1 cellular context compared by ENCODE assay signal in the genomic region with DNA sequence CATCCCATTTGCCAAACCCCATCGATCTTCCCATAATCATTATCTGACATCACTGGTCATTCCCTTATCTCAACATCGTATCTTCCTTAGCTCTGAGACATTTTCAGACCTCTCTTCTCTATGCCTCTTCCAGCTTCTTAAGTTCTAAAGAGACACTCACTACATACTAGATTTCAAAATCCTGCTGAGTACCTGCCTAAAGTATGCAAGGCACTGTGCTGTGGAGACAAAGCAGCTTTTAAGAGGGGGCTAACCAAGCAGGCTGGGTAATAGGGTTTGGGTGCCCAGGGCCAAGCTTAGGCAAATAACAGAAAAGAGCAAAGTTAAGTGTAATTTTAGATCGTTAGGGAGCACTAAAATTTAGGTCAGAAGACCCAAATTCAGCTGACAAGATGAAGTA.
TF ChIP-seq lines count a peak whose summit lies in the region.

No MANE protein-coding gene starts in this region.

TF ChIP-seq in GM12878, 131 proteins besides CTCF, POLR2A, EP300 and RAD21:
- no peak for TF ChIP-seq CBX5 (IDR thresholded peaks at IDR 0.05; ENCODE audit: low read depth)
- TF ChIP-seq ESRRA (IDR thresholded peaks at IDR 0.05; ENCODE audit: low read length): no peak
- TF ChIP-seq RAD51 (IDR thresholded peaks at IDR 0.05): no peak
- TF ChIP-seq, protein P1, sequence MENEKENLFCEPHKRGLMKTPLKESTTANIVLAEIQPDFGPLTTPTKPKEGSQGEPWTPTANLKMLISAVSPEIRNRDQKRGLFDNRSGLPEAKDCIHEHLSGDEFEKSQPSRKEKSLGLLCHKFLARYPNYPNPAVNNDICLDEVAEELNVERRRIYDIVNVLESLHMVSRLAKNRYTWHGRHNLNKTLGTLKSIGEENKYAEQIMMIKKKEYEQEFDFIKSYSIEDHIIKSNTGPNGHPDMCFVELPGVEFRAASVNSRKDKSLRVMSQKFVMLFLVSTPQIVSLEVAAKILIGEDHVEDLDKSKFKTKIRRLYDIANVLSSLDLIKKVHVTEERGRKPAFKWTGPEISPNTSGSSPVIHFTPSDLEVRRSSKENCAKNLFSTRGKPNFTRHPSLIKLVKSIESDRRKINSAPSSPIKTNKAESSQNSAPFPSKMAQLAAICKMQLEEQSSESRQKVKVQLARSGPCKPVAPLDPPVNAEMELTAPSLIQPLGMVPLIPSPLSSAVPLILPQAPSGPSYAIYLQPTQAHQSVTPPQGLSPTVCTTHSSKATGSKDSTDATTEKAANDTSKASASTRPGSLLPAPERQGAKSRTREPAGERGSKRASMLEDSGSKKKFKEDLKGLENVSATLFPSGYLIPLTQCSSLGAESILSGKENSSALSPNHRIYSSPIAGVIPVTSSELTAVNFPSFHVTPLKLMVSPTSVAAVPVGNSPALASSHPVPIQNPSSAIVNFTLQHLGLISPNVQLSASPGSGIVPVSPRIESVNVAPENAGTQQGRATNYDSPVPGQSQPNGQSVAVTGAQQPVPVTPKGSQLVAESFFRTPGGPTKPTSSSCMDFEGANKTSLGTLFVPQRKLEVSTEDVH (IDR thresholded peaks at IDR 0.05; ENCODE audit: low read depth, partially characterized antibody): no peak
- TF ChIP-seq, protein P2, sequence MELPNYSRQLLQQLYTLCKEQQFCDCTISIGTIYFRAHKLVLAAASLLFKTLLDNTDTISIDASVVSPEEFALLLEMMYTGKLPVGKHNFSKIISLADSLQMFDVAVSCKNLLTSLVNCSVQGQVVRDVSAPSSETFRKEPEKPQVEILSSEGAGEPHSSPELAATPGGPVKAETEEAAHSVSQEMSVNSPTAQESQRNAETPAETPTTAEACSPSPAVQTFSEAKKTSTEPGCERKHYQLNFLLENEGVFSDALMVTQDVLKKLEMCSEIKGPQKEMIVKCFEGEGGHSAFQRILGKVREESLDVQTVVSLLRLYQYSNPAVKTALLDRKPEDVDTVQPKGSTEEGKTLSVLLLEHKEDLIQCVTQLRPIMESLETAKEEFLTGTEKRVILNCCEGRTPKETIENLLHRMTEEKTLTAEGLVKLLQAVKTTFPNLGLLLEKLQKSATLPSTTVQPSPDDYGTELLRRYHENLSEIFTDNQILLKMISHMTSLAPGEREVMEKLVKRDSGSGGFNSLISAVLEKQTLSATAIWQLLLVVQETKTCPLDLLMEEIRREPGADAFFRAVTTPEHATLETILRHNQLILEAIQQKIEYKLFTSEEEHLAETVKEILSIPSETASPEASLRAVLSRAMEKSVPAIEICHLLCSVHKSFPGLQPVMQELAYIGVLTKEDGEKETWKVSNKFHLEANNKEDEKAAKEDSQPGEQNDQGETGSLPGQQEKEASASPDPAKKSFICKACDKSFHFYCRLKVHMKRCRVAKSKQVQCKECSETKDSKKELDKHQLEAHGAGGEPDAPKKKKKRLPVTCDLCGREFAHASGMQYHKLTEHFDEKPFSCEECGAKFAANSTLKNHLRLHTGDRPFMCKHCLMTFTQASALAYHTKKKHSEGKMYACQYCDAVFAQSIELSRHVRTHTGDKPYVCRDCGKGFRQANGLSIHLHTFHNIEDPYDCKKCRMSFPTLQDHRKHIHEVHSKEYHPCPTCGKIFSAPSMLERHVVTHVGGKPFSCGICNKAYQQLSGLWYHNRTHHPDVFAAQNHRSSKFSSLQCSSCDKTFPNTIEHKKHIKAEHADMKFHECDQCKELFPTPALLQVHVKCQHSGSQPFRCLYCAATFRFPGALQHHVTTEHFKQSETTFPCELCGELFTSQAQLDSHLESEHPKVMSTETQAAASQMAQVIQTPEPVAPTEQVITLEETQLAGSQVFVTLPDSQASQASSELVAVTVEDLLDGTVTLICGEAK (IDR thresholded peaks at IDR 0.05; ENCODE audit: borderline replicate concordance): no peak
- no peak for TF ChIP-seq MTA3 (IDR thresholded peaks at IDR 0.05; ENCODE audit: borderline replicate concordance, low read length)
- TF ChIP-seq, protein P3, sequence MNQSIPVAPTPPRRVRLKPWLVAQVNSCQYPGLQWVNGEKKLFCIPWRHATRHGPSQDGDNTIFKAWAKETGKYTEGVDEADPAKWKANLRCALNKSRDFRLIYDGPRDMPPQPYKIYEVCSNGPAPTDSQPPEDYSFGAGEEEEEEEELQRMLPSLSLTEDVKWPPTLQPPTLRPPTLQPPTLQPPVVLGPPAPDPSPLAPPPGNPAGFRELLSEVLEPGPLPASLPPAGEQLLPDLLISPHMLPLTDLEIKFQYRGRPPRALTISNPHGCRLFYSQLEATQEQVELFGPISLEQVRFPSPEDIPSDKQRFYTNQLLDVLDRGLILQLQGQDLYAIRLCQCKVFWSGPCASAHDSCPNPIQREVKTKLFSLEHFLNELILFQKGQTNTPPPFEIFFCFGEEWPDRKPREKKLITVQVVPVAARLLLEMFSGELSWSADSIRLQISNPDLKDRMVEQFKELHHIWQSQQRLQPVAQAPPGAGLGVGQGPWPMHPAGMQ (IDR thresholded peaks at IDR 0.05; ENCODE audit: borderline replicate concordance): no peak
TF ChIP-seq in GM12878: peak in this region for 0.
